Comparison of ENCODE assay signal across 8 cellular contexts in genomic region chr22:25702046-25702445, GRCh38. TPM values are rescaled to one million over a fixed set of nuclear protein-coding genes. Genes with fewer than 3 reads are reported as not detected.
A peak's percentile ranks its signal among the peaks of the same experiment; 100 is the strongest.
DNase-seq lines count a peak whose midpoint lies in the region; ATAC-seq and TF ChIP-seq lines count a peak whose summit lies in the region.

No MANE protein-coding gene starts in this region.

- H3K4me3 ChIP-seq in fibroblast of pulmonary artery (replicated peaks; ENCODE audit: low read depth, low read length): no peak overlapping the region
- no peak overlapping the region for H3K4me3 ChIP-seq in uterus

- H3K4me1 ChIP-seq in uterus: no peaks in the 10 kb centered on the region

- in situ Hi-C loops in GM13977 (cut with MboI; ENCODE audit: low pct_unique_long_range_greater_than_20kb, low sequenced_read_pairs, unreplicated experiment): loop anchor here (10.0 kb wide), 1 partner anchor 227 kb away; no protein-coding TSS in a partner anchor

- TF ChIP-seq CTCF in 22Rv1 (IDR thresholded peaks at IDR 0.05) (peak; percentile 36; the same call in 1 of the 2 replicates), GM13977 (IDR thresholded peaks at IDR 0.05; ENCODE audit: extremely low read depth, insufficient read depth, missing control alignments) (peak; percentile 50), fibroblast of pulmonary artery (IDR thresholded peaks at IDR 0.05; ENCODE audit: low read length, missing control alignments) (peak; percentile 36), uterus (IDR thresholded peaks at IDR 0.05) (peak; percentile 32 to 55 (median 50))

- H3K27ac ChIP-seq in 22Rv1: no peak overlapping the region
- no peak overlapping the region for H3K27ac ChIP-seq in uterus

- H3K27me3 ChIP-seq in uterus: no peaks in the 10 kb centered on the region

- DNase-seq in GM13977 (ENCODE audit: low spot score) (peak; percentile 42), RPMI8226 (peak; percentile 3), fibroblast of pulmonary artery (ENCODE audit: low read depth) (peak; percentile 55), uterus (no peak), NCI-H2196 (lab: John Stamatoyannopoulos, UW; ENCODE audit: unreplicated experiment) (no peak), COLO668 (lab: John Stamatoyannopoulos, UW; ENCODE audit: unreplicated experiment) (no peak)

- no peaks in the 10 kb centered on the region for H3K9me3 ChIP-seq in uterus

- no peak for ATAC-seq in GM19035 (IDR thresholded peaks at IDR 0.05; ENCODE audit: unreplicated experiment)

- H3K36me3 ChIP-seq in uterus: no peaks in the 10 kb centered on the region

- intact Hi-C loops in uterus (cut with DNase I; ENCODE audit: low total_unique reads): loop anchor here (10.0 kb wide), 1 partner anchor 237 kb away; no protein-coding TSS in a partner anchor

- TF ChIP-seq POLR2A in uterus (IDR thresholded peaks at IDR 0.05): no peak

RNA-seq across cellular contexts. Expression of gene MYO18B, which starts 39.9 kb away (rescaled TPM):
- under 1 TPM in 2 of 4 donors, not detected in 2; 0.41 to 0.43 TPM for total RNA-seq in uterus

Comparison
In these comparisons a context has a peak if more than half of its experiments do, and no peak if none do; other contexts are left out.
1. DNase-seq: peak in GM13977 (single experiment), RPMI8226 (single experiment) and fibroblast of pulmonary artery (single experiment); none in uterus (0 of 2), NCI-H2196 (single experiment) and COLO668 (single experiment).
2. Peak in every context shown above with its lines, with median percentiles within 50 percentile points of each other: CTCF ChIP-seq.